ENCODE assay signal across 1 cellular context in the genomic region with DNA sequence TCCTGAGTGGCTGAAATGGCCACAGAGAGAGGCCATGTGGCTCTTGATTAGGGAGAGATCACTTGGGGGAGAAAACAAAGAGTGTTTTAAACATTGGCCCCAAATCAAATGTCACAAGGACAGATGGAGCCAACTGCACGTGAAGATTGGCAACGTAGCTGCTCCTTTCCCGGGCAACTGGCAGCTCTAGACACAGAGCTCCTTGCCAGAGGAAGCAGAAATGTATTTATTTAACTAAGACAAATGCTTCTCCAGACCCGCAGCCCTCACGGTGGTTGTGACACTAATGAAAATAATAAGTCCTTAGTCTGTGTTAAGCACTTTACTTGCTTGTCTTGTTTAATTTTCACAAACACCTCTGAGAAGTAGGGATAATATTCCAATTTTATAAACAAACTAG.
TF ChIP-seq lines count a peak whose summit lies in the region.

No MANE protein-coding gene starts in this region.

TF ChIP-seq in WTC11, 78 proteins besides CTCF, POLR2A, EP300 and RAD21 (continued from another document):
- TF ChIP-seq, protein P1, sequence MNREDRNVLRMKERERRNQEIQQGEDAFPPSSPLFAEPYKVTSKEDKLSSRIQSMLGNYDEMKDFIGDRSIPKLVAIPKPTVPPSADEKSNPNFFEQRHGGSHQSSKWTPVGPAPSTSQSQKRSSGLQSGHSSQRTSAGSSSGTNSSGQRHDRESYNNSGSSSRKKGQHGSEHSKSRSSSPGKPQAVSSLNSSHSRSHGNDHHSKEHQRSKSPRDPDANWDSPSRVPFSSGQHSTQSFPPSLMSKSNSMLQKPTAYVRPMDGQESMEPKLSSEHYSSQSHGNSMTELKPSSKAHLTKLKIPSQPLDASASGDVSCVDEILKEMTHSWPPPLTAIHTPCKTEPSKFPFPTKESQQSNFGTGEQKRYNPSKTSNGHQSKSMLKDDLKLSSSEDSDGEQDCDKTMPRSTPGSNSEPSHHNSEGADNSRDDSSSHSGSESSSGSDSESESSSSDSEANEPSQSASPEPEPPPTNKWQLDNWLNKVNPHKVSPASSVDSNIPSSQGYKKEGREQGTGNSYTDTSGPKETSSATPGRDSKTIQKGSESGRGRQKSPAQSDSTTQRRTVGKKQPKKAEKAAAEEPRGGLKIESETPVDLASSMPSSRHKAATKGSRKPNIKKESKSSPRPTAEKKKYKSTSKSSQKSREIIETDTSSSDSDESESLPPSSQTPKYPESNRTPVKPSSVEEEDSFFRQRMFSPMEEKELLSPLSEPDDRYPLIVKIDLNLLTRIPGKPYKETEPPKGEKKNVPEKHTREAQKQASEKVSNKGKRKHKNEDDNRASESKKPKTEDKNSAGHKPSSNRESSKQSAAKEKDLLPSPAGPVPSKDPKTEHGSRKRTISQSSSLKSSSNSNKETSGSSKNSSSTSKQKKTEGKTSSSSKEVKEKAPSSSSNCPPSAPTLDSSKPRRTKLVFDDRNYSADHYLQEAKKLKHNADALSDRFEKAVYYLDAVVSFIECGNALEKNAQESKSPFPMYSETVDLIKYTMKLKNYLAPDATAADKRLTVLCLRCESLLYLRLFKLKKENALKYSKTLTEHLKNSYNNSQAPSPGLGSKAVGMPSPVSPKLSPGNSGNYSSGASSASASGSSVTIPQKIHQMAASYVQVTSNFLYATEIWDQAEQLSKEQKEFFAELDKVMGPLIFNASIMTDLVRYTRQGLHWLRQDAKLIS (CRISPR knock-in tag; IDR thresholded peaks at IDR 0.05; ENCODE audit: borderline replicate concordance), result no peak
- TF ChIP-seq NR3C1 (CRISPR knock-in tag; conservative IDR thresholded peaks at IDR 0.05; ENCODE audit: low read depth), result no peak
- no peak for TF ChIP-seq MXD4 (CRISPR knock-in tag; IDR thresholded peaks at IDR 0.05; ENCODE audit: borderline replicate concordance)
- no peak for TF ChIP-seq FOXJ3 (CRISPR knock-in tag; IDR thresholded peaks at IDR 0.05; ENCODE audit: borderline replicate concordance)
